Comparison of ENCODE assay signal across 9 cellular contexts in the genomic region with DNA sequence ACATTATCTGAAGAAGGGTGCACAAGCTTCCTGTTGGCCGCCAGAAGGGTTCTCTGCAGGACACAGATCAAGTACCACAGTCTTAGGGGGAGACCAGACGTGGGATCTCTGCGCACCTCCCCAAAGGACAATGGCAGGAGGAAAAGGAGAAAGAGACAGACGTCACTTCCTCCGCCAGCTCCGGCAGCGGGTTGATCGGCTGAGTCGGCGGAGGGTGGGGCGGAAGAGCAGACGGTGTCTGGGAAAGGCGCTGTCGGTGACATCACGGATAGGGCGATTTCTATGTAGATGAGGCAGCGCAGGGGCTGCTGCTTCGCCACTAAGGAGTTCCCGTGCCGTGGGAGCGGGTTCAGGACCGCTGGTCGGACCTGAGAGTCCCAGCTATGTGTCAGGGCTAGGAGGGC. TPM values are rescaled to one million over a fixed set of nuclear protein-coding genes. Genes with fewer than 3 reads are reported as not detected.
DNase-seq lines count a peak whose midpoint lies in the region; ATAC-seq and TF ChIP-seq lines count a peak whose summit lies in the region.
"Not testable (repeated sequence)": the region's sequence is repeated elsewhere in the genome, so short reads cannot be mapped to it uniquely, and the experiment has no call there.
"Had no signal": no experiment of that assay in that cellular context is flagged by ENCODE, and none has a peak within 500 bp of the region (broad histone marks: within the 10 kb centered on the region; RNA-seq: fewer than 3 reads in every experiment).

No MANE protein-coding gene starts in this region.

- BruUV-seq in Caco-2 (replicated peaks; lab: Mats Ljungman, UMichigan), result not testable (repeated sequence)

- not testable (repeated sequence) for H3K27me3 Mint-ChIP-seq in Caco-2 (ENCODE audit: insufficient read depth, unreplicated experiment); activated T-cell treated with anti-CD3 and anti-CD28 coated beads, Interleukin-2, amount 50 U/mL, for 72 hours (ENCODE audit: low read depth)

- not testable (repeated sequence) for TF ChIP-seq CTCF in Caco-2 (IDR thresholded peaks at IDR 0.05; ENCODE audit: insufficient read depth in 1 of 2, low read depth in 1 of 2, low read length in 1 of 2, severe bottlenecking in 1 of 2, unreplicated experiment in 1 of 2)

- ATAC-seq in activated T-cell treated with anti-CD3 and anti-CD28 coated beads, Interleukin-2, amount 50 U/mL, for 72 hours (replicated peaks in 1 of 2), result peak; percentile 11 to 34

- POLR2A ChIA-PET in Caco-2 (lab: Charles Lee), result interaction anchor here (0.9 kb wide), 1 partner anchor 869 kb away, joined by 5 read pairs; no protein-coding TSS in a partner anchor

- H3K4me1 Mint-ChIP-seq in Caco-2 (ENCODE audit: low read depth, unreplicated experiment), result not testable (repeated sequence)
- peaks cover 14% of the 10 kb centered on the region for H3K4me1 Mint-ChIP-seq in activated T-cell treated with anti-CD3 and anti-CD28 coated beads, Interleukin-2, amount 50 U/mL, for 72 hours (ENCODE audit: low read depth)

- H3K4me3 ChIP-seq in Caco-2 (ENCODE audit: low read depth, low read length) (peak overlapping the region; percentile 41), MG63 (peak overlapping the region; percentile 36)

- not testable (repeated sequence) for H3K4me1 ChIP-seq in Caco-2

- peak overlapping the region; percentile 80 for H3K4me3 Mint-ChIP-seq in Caco-2 (ENCODE audit: unreplicated experiment)
- H3K4me3 Mint-ChIP-seq in activated T-cell treated with anti-CD3 and anti-CD28 coated beads, Interleukin-2, amount 50 U/mL, for 72 hours, result peak overlapping the region; percentile 76 to 86

- not testable (repeated sequence) for H3K9me3 Mint-ChIP-seq in Caco-2 (ENCODE audit: unreplicated experiment); activated T-cell treated with anti-CD3 and anti-CD28 coated beads, Interleukin-2, amount 50 U/mL, for 72 hours

- CTCF ChIA-PET in Caco-2 (lab: Charles Lee), result not testable (repeated sequence)

- not testable (repeated sequence) for TF ChIP-seq POLR2A in erythroblast (IDR thresholded peaks at IDR 0.05; ENCODE audit: low read length)

- not testable (repeated sequence) for H3K9me3 ChIP-seq in Caco-2, MG63

- DNase-seq in Caco-2 (peak; percentile 87 to 91), GOT3 (lab: John Stamatoyannopoulos, UW) (peak; percentile 66), MG63 (peak; percentile 92), RPMI8226 (peak; percentile 19), erythroblast (lab: John Stamatoyannopoulos, UW) (peak; percentile 48 to 53), myocyte (ENCODE audit: low read depth) (peak; percentile 69)
- DNase-seq in activated T-cell treated with anti-CD3 and anti-CD28 coated beads, Interleukin-2, amount 50 U/mL, for 72 hours, result peak; percentile 78 to 83
- DNase-seq in stimulated activated CD8-positive, alpha-beta memory T cell treated with anti-CD3 and anti-CD28 coated beads, Interleukin-12 subunit alpha, Interleukin-12 subunit beta, amount 100 ng/mL, for 4 hours (ENCODE audit: low read depth), result peak; percentile 51

- intact Hi-C loops in Caco-2 (cut with micrococcal nuclease; ENCODE audit: unreplicated experiment), result not testable (repeated sequence)

- not testable (repeated sequence) for H3K36me3 ChIP-seq in Caco-2 (ENCODE audit: control insufficient read depth, insufficient read depth, low read length); MG63

- H3K27ac Mint-ChIP-seq in Caco-2 (ENCODE audit: unreplicated experiment), result peak overlapping the region; percentile 82
- peak overlapping the region; percentile 99 for H3K27ac Mint-ChIP-seq in activated T-cell treated with anti-CD3 and anti-CD28 coated beads, Interleukin-2, amount 50 U/mL, for 72 hours

- not testable (repeated sequence) for H3K27me3 ChIP-seq in Caco-2 (replicated peaks; ENCODE audit: control insufficient read depth, insufficient read depth, low read length); MG63

- peaks cover 18% of the 10 kb centered on the region for H3K36me3 Mint-ChIP-seq in Caco-2 (ENCODE audit: insufficient read depth, unreplicated experiment)
- H3K36me3 Mint-ChIP-seq in activated T-cell treated with anti-CD3 and anti-CD28 coated beads, Interleukin-2, amount 50 U/mL, for 72 hours (ENCODE audit: insufficient read depth in 2 of 2), result not testable (repeated sequence)

RNA-seq across cellular contexts. Expression of a gene that starts 38.6 kb away (rescaled TPM):
- total RNA-seq in Caco-2 (2022), result not detected in 2 replicates
- total RNA-seq in MG63 (2014; rRNA removed; shearing (Covaris generic); ENCODE audit: low replicate concordance), result not detected in 2 replicates
- total RNA-seq in activated T-cell treated with anti-CD3 and anti-CD28 coated beads, Interleukin-2, amount 50 U/mL, for 72 hours, result not detected
- total RNA-seq in myocyte, result not detected in 2 replicates
- not detected for polyA plus RNA-seq in myocyte (2012)
- total RNA-seq: T-helper 2 cell treated with Interferon-gamma antibody and Interleukin-4, amounts not matched to agents 100 ng/mL and 5 ng/mL, for 36 hours had no signal

RNA-seq across cellular contexts. Expression of a gene that starts 49.4 kb away (rescaled TPM):
- total RNA-seq in Caco-2 (2022) (34.7 and 35.0 TPM in 2 replicates), myocyte (20.8 and 27.0 TPM in 2 replicates)
- total RNA-seq in MG63 (2014; rRNA removed; shearing (Covaris generic); ENCODE audit: low replicate concordance), result 16.1 and 24.4 TPM in 2 replicates
- 10 to 100 TPM; 23.4 to 45.1 TPM for total RNA-seq in activated T-cell treated with anti-CD3 and anti-CD28 coated beads, Interleukin-2, amount 50 U/mL, for 72 hours
- 34.9 TPM for polyA plus RNA-seq in myocyte (2012)

Comparison
In these comparisons a context has a peak if more than half of its experiments do, and no peak if none do; other contexts are left out.
1. Peak in every context shown above with its lines: DNase-seq, ATAC-seq and H3K4me3 ChIP-seq.
2. DNase-seq: peak in every context shown above with its lines; median percentile 92 in MG63; 89 in Caco-2; 80 in activated T-cell treated with anti-CD3 and anti-CD28 coated beads, Interleukin-2, amount 50 U/mL, for 72 hours; 69 in myocyte; 66 in GOT3; 51 in stimulated activated CD8-positive, alpha-beta memory T cell treated with anti-CD3 and anti-CD28 coated beads, Interleukin-12 subunit alpha, Interleukin-12 subunit beta, amount 100 ng/mL, for 4 hours; 50 in erythroblast; 19 in RPMI8226.